Comparison of ENCODE assay signal across 37 cellular contexts in genomic region chr2:177888581-177888980, GRCh38.
DNase-seq lines count a peak whose midpoint lies in the region; ATAC-seq and TF ChIP-seq lines count a peak whose summit lies in the region.
"Had no signal": no experiment of that assay in that cellular context is flagged by ENCODE, and none has a peak within 500 bp of the region (broad histone marks: within the 10 kb centered on the region; RNA-seq: fewer than 3 reads in every experiment).

No MANE protein-coding gene starts in this region.

- POLR2A ChIA-PET in naive thymus-derived CD4-positive, alpha-beta T cell (lab: Charles Lee), result no interaction called here

- peak; percentile 66; the same call in 1 of the 2 replicates for TF ChIP-seq EP300 in Ishikawa (IDR thresholded peaks at IDR 0.05; ENCODE audit: borderline replicate concordance)

- peaks cover 0 to 1% (median 0%) of the 10 kb centered on the region in 11 donors for H3K9me3 Mint-ChIP-seq in naive thymus-derived CD4-positive, alpha-beta T cell
- H3K9me3 Mint-ChIP-seq: activated naive CD4-positive, alpha-beta T cell treated with anti-CD3 and anti-CD28 coated beads, Interleukin-2, amount 50 U/mL, for 24 hours; activated T-helper 2 cell treated with anti-CD3 and anti-CD28 coated beads, Interferon-gamma antibody, Interleukin-2, Interleukin-4, amounts not matched to agents 10 μg/mL and 5 μg/mL and 100 μg/mL, durations not matched to agents 14 hours and 24 hours and 36 hours; brain; CD8-positive, alpha-beta T cell; endodermal cell; naive thymus-derived CD8-positive, alpha-beta T cell; T-helper 2 cell treated with Interferon-gamma antibody and Interleukin-4, amounts not matched to agents 5 μg/mL and 100 μg/mL, for 36 hours had no signal

- no peak overlapping the region for H3K4me3 Mint-ChIP-seq in naive thymus-derived CD4-positive, alpha-beta T cell
- H3K4me3 Mint-ChIP-seq: activated naive CD4-positive, alpha-beta T cell treated with anti-CD3 and anti-CD28 coated beads, Interleukin-2, amount 50 U/mL, for 24 hours; brain; CD8-positive, alpha-beta T cell; endodermal cell; naive thymus-derived CD8-positive, alpha-beta T cell; T-helper 2 cell treated with Interferon-gamma antibody and Interleukin-4, amounts not matched to agents 5 μg/mL and 100 μg/mL, for 36 hours had no signal

- H3K9me3 ChIP-seq in naive thymus-derived CD4-positive, alpha-beta T cell (ENCODE audit: control insufficient read depth in 2 of 3, low read length in 3 of 3), result no peaks in the 10 kb centered on the region
- H3K9me3 ChIP-seq: BE2C, esophagus muscularis mucosa, heart left ventricle, MG63, prostate gland, sigmoid colon, tibial artery had no signal

- no peaks in the 10 kb centered on the region for H3K36me3 ChIP-seq in naive thymus-derived CD4-positive, alpha-beta T cell (ENCODE audit: control insufficient read depth in 2 of 3, insufficient read depth in 3 of 3, low read length in 3 of 3)
- H3K36me3 ChIP-seq: BE2C, esophagus muscularis mucosa, heart left ventricle, MG63, prostate gland, sigmoid colon, tibial artery had no signal

- peaks cover 5 to 19% (median 10%) of the 10 kb centered on the region in 5 donors for H3K27me3 Mint-ChIP-seq in naive thymus-derived CD4-positive, alpha-beta T cell

- no peak overlapping the region for H3K27ac ChIP-seq in naive thymus-derived CD4-positive, alpha-beta T cell (ENCODE audit: low read depth, low read length)
- H3K27ac ChIP-seq: esophagus muscularis mucosa, heart left ventricle, prostate gland, tibial artery had no signal

- ATAC-seq in left lobe of liver, result peak; percentile 90
- no peak for ATAC-seq in naive thymus-derived CD4-positive, alpha-beta T cell
- ATAC-seq: CD8-positive, alpha-beta T cell; heart left ventricle; naive thymus-derived CD8-positive, alpha-beta T cell; Panc1 had no signal

- no peaks in the 10 kb centered on the region for H3K4me1 Mint-ChIP-seq in naive thymus-derived CD4-positive, alpha-beta T cell
- H3K4me1 Mint-ChIP-seq: activated naive CD4-positive, alpha-beta T cell treated with anti-CD3 and anti-CD28 coated beads, Interleukin-2, amount 50 U/mL, for 24 hours; naive thymus-derived CD8-positive, alpha-beta T cell had no signal

- no peak overlapping the region for H3K4me3 ChIP-seq in naive thymus-derived CD4-positive, alpha-beta T cell (ENCODE audit: low read length)
- H3K4me3 ChIP-seq: esophagus muscularis mucosa, heart left ventricle, lung, MG63, prostate gland, sigmoid colon, tibial artery had no signal

- H3K27ac Mint-ChIP-seq in naive thymus-derived CD4-positive, alpha-beta T cell, result no peak overlapping the region
- H3K27ac Mint-ChIP-seq: activated naive CD4-positive, alpha-beta T cell treated with anti-CD3 and anti-CD28 coated beads, Interleukin-2, amount 50 U/mL, for 24 hours; activated T-helper 2 cell treated with anti-CD3 and anti-CD28 coated beads, Interferon-gamma antibody, Interleukin-2, Interleukin-4, amounts not matched to agents 10 μg/mL and 5 μg/mL and 100 μg/mL, durations not matched to agents 14 hours and 24 hours and 36 hours; brain; CD8-positive, alpha-beta T cell; endodermal cell; naive thymus-derived CD8-positive, alpha-beta T cell; T-helper 2 cell treated with Interferon-gamma antibody and Interleukin-4, amounts not matched to agents 5 μg/mL and 100 μg/mL, for 36 hours had no signal

- CTCF ChIA-PET in naive thymus-derived CD4-positive, alpha-beta T cell (lab: Charles Lee), result no interaction called here

- DNase-seq in DMS153 treated with DMSO at 0.1 percent for 48 hours (lab: John Stamatoyannopoulos, UW; ENCODE audit: unreplicated experiment) (peak; percentile 15), NCI-H510A treated with DMSO at 0.1 percent for 48 hours (lab: John Stamatoyannopoulos, UW) (peak; percentile 99), left lobe of liver (ENCODE audit: low spot score) (peak; percentile 76), NCI-H226 (no peak), NCI-H524 treated with DMSO at 0.1 percent for 48 hours (lab: John Stamatoyannopoulos, UW) (no peak)
- no peak for DNase-seq in naive thymus-derived CD4-positive, alpha-beta T cell
- DNase-seq: activated CD4-positive, alpha-beta T cell treated with anti-CD3 and anti-CD28 coated beads for 48 hours; activated CD8-positive, alpha-beta memory T cell treated with anti-CD3 and anti-CD28 coated beads for 24 hours; activated T-cell treated with anti-CD3 and anti-CD28 coated beads for 4 hours; amniotic stem cell; BE2C; CD8-positive, alpha-beta T cell; cerebellar nuclear complex; dermis blood vessel endothelial cell; DMS79; endodermal cell; foreskin fibroblast; H7; heart left ventricle; KG1; MG63; naive thymus-derived CD8-positive, alpha-beta T cell; NCI-H146; SHP77 treated with DMSO at 0.1 percent for 48 hours; sigmoid colon; stimulated activated CD4-positive, alpha-beta T cell treated with anti-CD3 and anti-CD28 coated beads, Interleukin-12 subunit alpha, Interleukin-12 subunit beta, amount 100 ng/mL, for 4 hours; stimulated activated CD4-positive, alpha-beta T cell treated with anti-CD3 and anti-CD28 coated beads, Interleukin-2, amount 100 ng/mL, for 48 hours; tibial artery had no signal

- no peaks in the 10 kb centered on the region for H3K4me1 ChIP-seq in naive thymus-derived CD4-positive, alpha-beta T cell (ENCODE audit: control insufficient read depth in 2 of 2, insufficient read depth in 2 of 2, low read length in 2 of 2)
- H3K4me1 ChIP-seq: BE2C, esophagus muscularis mucosa, prostate gland, tibial artery had no signal

- H3K27me3 ChIP-seq in naive thymus-derived CD4-positive, alpha-beta T cell (ENCODE audit: control insufficient read depth in 2 of 2, insufficient read depth in 2 of 2, low read length in 2 of 2), result no peaks in the 10 kb centered on the region
- H3K27me3 ChIP-seq: BE2C, heart left ventricle, MG63, sigmoid colon, tibial artery had no signal

- intact Hi-C loops in naive thymus-derived CD4-positive, alpha-beta T cell (cut with micrococcal nuclease), result no loop called here

- no peaks in the 10 kb centered on the region for H3K36me3 Mint-ChIP-seq in naive thymus-derived CD4-positive, alpha-beta T cell
- H3K36me3 Mint-ChIP-seq: activated naive CD4-positive, alpha-beta T cell treated with anti-CD3 and anti-CD28 coated beads, Interleukin-2, amount 50 U/mL, for 24 hours; brain; CD8-positive, alpha-beta T cell; naive thymus-derived CD8-positive, alpha-beta T cell had no signal

- TF ChIP-seq RAD21 in Ishikawa (IDR thresholded peaks at IDR 0.05; ENCODE audit: low read depth), result peak; percentile 8; the same call in 1 of the 2 replicates

TF ChIP-seq in Ishikawa, 13 proteins besides CTCF, POLR2A, EP300 and RAD21:
- TF ChIP-seq FOXM1 (IDR thresholded peaks at IDR 0.05; ENCODE audit: borderline replicate concordance, low read depth), result no peak
- TF ChIP-seq TAF1 (IDR thresholded peaks at IDR 0.05; ENCODE audit: low read depth), result no peak
- TF ChIP-seq ZBTB7A (IDR thresholded peaks at IDR 0.05; ENCODE audit: low read depth), result no peak
- TF ChIP-seq, protein P1, sequence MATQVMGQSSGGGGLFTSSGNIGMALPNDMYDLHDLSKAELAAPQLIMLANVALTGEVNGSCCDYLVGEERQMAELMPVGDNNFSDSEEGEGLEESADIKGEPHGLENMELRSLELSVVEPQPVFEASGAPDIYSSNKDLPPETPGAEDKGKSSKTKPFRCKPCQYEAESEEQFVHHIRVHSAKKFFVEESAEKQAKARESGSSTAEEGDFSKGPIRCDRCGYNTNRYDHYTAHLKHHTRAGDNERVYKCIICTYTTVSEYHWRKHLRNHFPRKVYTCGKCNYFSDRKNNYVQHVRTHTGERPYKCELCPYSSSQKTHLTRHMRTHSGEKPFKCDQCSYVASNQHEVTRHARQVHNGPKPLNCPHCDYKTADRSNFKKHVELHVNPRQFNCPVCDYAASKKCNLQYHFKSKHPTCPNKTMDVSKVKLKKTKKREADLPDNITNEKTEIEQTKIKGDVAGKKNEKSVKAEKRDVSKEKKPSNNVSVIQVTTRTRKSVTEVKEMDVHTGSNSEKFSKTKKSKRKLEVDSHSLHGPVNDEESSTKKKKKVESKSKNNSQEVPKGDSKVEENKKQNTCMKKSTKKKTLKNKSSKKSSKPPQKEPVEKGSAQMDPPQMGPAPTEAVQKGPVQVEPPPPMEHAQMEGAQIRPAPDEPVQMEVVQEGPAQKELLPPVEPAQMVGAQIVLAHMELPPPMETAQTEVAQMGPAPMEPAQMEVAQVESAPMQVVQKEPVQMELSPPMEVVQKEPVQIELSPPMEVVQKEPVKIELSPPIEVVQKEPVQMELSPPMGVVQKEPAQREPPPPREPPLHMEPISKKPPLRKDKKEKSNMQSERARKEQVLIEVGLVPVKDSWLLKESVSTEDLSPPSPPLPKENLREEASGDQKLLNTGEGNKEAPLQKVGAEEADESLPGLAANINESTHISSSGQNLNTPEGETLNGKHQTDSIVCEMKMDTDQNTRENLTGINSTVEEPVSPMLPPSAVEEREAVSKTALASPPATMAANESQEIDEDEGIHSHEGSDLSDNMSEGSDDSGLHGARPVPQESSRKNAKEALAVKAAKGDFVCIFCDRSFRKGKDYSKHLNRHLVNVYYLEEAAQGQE (IDR thresholded peaks at IDR 0.05; ENCODE audit: low read depth), result no peak
- peak; percentile 80 for TF ChIP-seq CEBPB (IDR thresholded peaks at IDR 0.05)
- peak; percentile 62 for TF ChIP-seq MAX (IDR thresholded peaks at IDR 0.05)
- TF ChIP-seq, protein P2, sequence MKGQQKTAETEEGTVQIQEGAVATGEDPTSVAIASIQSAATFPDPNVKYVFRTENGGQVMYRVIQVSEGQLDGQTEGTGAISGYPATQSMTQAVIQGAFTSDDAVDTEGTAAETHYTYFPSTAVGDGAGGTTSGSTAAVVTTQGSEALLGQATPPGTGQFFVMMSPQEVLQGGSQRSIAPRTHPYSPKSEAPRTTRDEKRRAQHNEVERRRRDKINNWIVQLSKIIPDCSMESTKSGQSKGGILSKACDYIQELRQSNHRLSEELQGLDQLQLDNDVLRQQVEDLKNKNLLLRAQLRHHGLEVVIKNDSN (IDR thresholded peaks at IDR 0.05), result no peak
- TF ChIP-seq CREB1 (IDR thresholded peaks at IDR 0.05; ENCODE audit: low read depth), result no peak
- TF ChIP-seq TCF12 (IDR thresholded peaks at IDR 0.05; ENCODE audit: low read depth), result peak; percentile 84
- TF ChIP-seq YY1 (IDR thresholded peaks at IDR 0.05; ENCODE audit: low read depth), result peak; percentile 14; the same call in 1 of the 2 replicates
- TF ChIP-seq NFIC (IDR thresholded peaks at IDR 0.05), result peak; percentile 30; the same call in 1 of the 2 replicates
- 0 out of 2 replicates have a peak, but pooled peaks have one; percentile 40 for TF ChIP-seq TEAD4 (IDR thresholded peaks at IDR 0.05)
- TF ChIP-seq EGR1 (IDR thresholded peaks at IDR 0.05), result no peak
TF ChIP-seq in Ishikawa: peak in this region for 6.

Comparison
In these comparisons a context has a peak if more than half of its experiments do, and no peak if none do; other contexts are left out.
1. DNase-seq: peak in DMS153 treated with DMSO at 0.1 percent for 48 hours (single experiment), NCI-H510A treated with DMSO at 0.1 percent for 48 hours (single experiment) and left lobe of liver (single experiment); none in NCI-H226 (single experiment), naive thymus-derived CD4-positive, alpha-beta T cell (0 of 9) and NCI-H524 treated with DMSO at 0.1 percent for 48 hours (single experiment).